ENCODE assay signal across 1 cellular context in the genomic region with DNA sequence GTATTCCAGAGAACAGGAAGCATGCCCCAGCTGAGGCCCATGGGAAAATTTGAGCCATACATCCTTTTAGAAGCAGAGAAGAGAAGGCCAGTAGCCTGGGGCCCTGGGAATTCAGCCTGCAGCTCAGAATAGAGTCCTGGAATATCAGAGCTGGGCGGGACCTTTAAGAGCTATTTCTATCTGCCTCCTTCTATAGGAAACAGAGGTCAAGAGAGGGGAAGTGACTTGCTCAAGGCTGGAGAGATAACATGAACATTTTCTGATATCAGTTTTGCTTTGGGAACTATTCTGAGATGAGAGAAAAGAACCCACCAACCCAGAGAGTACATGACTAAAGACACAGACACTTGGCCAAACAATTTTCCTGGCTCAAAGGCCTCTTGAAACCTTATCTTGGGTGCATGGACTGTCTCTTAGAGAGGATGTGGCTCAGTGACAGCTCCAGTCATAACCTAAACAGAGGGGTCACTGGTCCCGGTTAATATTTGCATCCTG.
A peak's percentile ranks its signal among the peaks of the same experiment; 100 is the strongest.
TF ChIP-seq lines count a peak whose summit lies in the region.

No MANE protein-coding gene starts in this region.

TF ChIP-seq in K562, 482 proteins besides CTCF, POLR2A, EP300 and RAD21:
- no peak for TF ChIP-seq BRD9 (IDR thresholded peaks at IDR 0.05; ENCODE audit: low read depth, partially characterized antibody)
- no peak for TF ChIP-seq HDAC6 (IDR thresholded peaks at IDR 0.05; ENCODE audit: low read depth, low read length)
- peak; percentile 47; the same call in 1 of the 2 replicates for TF ChIP-seq ZKSCAN8 (CRISPR knock-in tag; IDR thresholded peaks at IDR 0.05)
- 0 out of 2 replicates have a peak, but pooled peaks have one; percentile 38 for TF ChIP-seq MEF2D (tag; conservative IDR thresholded peaks at IDR 0.05; ENCODE audit: low read depth)
